Comparison of ENCODE assay signal across 8 cellular contexts in genomic region chr22:40196628-40197027, GRCh38. TPM values are rescaled to one million over a fixed set of nuclear protein-coding genes. Genes with fewer than 3 reads are reported as not detected.
A peak's percentile ranks its signal among the peaks of the same experiment; 100 is the strongest.
DNase-seq lines count a peak whose midpoint lies in the region; ATAC-seq lines count a peak whose summit lies in the region.

No MANE protein-coding gene starts in this region.

- DNase-seq in GM03348 (ENCODE audit: low spot score) (peak; percentile 84), SJSA1 (ENCODE audit: low read depth in 1 of 2, low spot score in 2 of 2) (peak; percentile 68 to 83), dermis microvascular lymphatic vessel endothelial cell (ENCODE audit: low read depth in 2 of 2) (peak; percentile 73 to 79), NCI-H2196 (lab: John Stamatoyannopoulos, UW; ENCODE audit: unreplicated experiment) (no peak), inferior parietal cortex (ENCODE audit: extremely low spot score) (no peak)

- peaks cover 24% of the 10 kb centered on the region for H3K4me1 ChIP-seq in SJSA1 (replicated peaks)
- H3K4me1 ChIP-seq in rectal smooth muscle tissue (ENCODE audit: control insufficient read depth, insufficient read depth, low read length), result peaks cover 46% of the 10 kb centered on the region

- H3K27ac ChIP-seq in SJSA1 (peak overlapping the region; percentile 33; the same call in 1 of the 2 replicates), rectal smooth muscle tissue (ENCODE audit: low read depth, low read length) (peak overlapping the region; percentile 85)

- no peak overlapping the region for H3K9ac ChIP-seq in rectal smooth muscle tissue (ENCODE audit: low read length)

- H3K9me3 ChIP-seq in SJSA1 (replicated peaks), result no peaks in the 10 kb centered on the region

- no peak overlapping the region for H3K4me3 ChIP-seq in SJSA1
- H3K4me3 ChIP-seq in rectal smooth muscle tissue (ENCODE audit: low read length), result no peak overlapping the region

- H3K27me3 ChIP-seq in SJSA1 (replicated peaks) (no peaks in the 10 kb centered on the region), rectal smooth muscle tissue (ENCODE audit: control insufficient read depth, insufficient read depth, low read length) (no peaks in the 10 kb centered on the region)

- ATAC-seq in HG02870 (IDR thresholded peaks at IDR 0.05; ENCODE audit: unreplicated experiment) (no peak), GM21528 (IDR thresholded peaks at IDR 0.05; ENCODE audit: low FRiP score, unreplicated experiment) (no peak)

- H3K36me3 ChIP-seq in SJSA1 (peaks cover 5% of the 10 kb centered on the region), rectal smooth muscle tissue (ENCODE audit: control insufficient read depth, insufficient read depth, low read length) (no peaks in the 10 kb centered on the region)

RNA-seq across cellular contexts. Expression of gene TNRC6B, which starts 18.9 kb away (rescaled TPM):
- total RNA-seq in SJSA1 (2014; rRNA removed; shearing (Covaris generic)), result 10.5 and 16.6 TPM in 2 replicates
- total RNA-seq in dermis microvascular lymphatic vessel endothelial cell, result 12.6 and 16.7 TPM in 2 replicates

Comparison
In these comparisons a context has a peak if more than half of its experiments do, and no peak if none do; other contexts are left out.
1. DNase-seq: peak in GM03348 (single experiment), SJSA1 (2 of 2) and dermis microvascular lymphatic vessel endothelial cell (2 of 2); none in NCI-H2196 (single experiment) and inferior parietal cortex (single experiment).